In the genomic region with DNA sequence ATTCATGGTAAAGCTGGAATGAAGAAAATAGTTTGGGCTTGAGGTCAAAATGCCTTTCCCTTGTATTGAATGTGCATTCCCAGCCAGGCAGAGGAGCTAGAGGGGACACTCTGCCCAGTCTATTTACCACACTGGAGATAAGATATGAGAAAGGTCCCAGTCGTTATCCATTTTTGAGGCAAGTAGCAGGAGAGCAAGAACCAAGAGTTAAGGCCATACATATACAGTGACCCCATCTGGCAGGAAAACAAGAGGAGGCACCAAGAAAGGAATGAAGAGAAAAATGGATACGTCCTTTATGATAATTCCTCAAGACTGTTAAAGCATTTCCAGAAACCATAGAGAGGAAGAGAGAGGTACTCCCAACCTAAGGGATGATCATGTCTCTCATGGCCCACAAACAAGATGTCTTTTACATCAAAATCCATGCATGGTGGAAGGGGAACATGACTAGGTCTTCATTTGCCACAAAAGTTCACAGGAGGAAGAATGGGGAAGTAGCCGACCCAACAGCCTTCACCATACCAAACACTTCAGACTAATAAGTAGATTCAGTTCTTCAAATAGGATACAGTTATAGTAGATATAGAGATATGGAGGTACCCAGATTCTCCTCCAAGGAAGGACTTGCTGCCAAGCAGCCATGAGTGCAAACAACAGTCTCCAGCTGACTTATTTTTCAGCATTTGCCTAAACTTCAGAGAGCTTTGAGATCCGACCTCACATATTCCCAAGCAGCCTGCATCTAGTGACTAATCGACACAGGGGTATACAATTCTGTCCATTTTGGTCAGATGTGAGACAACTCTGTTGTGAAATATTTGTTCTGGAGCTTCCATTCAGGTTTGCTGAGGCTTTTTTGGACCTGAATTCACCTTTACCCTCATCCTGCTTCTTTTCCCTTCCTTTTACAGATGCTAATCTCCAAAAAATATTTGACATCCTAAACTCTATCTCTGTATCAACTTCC, we compare ENCODE assay signal across 1 cellular context.
TF ChIP-seq lines count a peak whose summit lies in the region.

No MANE protein-coding gene starts in this region.

TF ChIP-seq in K562, 482 proteins besides CTCF, POLR2A, EP300 and RAD21 (continued from another document and continues in another):
- peak; percentile 64 for TF ChIP-seq ZBTB17 (CRISPR knock-in tag; IDR thresholded peaks at IDR 0.05)
- TF ChIP-seq HMGN3 (IDR thresholded peaks at IDR 0.05; ENCODE audit: borderline replicate concordance, extremely low read depth, insufficient read length, low read depth, low read length) = no peak
- TF ChIP-seq CC2D1A (IDR thresholded peaks at IDR 0.05) = peak; percentile 19; the same call in 1 of the 2 replicates
- TF ChIP-seq ZNF668 (CRISPR knock-in tag; IDR thresholded peaks at IDR 0.05) = peak; percentile 59; the same call in 1 of the 2 replicates
- TF ChIP-seq, protein P1, sequence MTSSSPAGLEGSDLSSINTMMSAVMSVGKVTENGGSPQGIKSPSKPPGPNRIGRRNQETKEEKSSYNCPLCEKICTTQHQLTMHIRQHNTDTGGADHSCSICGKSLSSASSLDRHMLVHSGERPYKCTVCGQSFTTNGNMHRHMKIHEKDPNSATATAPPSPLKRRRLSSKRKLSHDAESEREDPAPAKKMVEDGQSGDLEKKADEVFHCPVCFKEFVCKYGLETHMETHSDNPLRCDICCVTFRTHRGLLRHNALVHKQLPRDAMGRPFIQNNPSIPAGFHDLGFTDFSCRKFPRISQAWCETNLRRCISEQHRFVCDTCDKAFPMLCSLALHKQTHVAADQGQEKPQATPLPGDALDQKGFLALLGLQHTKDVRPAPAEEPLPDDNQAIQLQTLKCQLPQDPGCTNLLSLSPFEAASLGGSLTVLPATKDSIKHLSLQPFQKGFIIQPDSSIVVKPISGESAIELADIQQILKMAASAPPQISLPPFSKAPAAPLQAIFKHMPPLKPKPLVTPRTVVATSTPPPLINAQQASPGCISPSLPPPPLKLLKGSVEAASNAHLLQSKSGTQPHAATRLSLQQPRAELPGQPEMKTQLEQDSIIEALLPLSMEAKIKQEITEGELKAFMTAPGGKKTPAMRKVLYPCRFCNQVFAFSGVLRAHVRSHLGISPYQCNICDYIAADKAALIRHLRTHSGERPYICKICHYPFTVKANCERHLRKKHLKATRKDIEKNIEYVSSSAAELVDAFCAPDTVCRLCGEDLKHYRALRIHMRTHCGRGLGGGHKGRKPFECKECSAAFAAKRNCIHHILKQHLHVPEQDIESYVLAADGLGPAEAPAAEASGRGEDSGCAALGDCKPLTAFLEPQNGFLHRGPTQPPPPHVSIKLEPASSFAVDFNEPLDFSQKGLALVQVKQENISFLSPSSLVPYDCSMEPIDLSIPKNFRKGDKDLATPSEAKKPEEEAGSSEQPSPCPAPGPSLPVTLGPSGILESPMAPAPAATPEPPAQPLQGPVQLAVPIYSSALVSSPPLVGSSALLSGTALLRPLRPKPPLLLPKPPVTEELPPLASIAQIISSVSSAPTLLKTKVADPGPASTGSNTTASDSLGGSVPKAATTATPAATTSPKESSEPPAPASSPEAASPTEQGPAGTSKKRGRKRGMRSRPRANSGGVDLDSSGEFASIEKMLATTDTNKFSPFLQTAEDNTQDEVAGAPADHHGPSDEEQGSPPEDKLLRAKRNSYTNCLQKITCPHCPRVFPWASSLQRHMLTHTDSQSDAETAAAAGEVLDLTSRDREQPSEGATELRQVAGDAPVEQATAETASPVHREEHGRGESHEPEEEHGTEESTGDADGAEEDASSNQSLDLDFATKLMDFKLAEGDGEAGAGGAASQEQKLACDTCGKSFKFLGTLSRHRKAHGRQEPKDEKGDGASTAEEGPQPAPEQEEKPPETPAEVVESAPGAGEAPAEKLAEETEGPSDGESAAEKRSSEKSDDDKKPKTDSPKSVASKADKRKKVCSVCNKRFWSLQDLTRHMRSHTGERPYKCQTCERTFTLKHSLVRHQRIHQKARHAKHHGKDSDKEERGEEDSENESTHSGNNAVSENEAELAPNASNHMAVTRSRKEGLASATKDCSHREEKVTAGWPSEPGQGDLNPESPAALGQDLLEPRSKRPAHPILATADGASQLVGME (CRISPR knock-in tag; IDR thresholded peaks at IDR 0.05) = peak; percentile 83; the same call in 1 of the 2 replicates
- no peak for TF ChIP-seq FOXK2 (conservative IDR thresholded peaks at IDR 0.05 in 1 of 2, IDR thresholded peaks at IDR 0.05 in 1 of 2; ENCODE audit: low read depth in 2 of 2)
- TF ChIP-seq DPF2 (IDR thresholded peaks at IDR 0.05) = 0 out of 2 replicates have a peak, but pooled peaks have one; percentile 38
- TF ChIP-seq, protein P2, sequence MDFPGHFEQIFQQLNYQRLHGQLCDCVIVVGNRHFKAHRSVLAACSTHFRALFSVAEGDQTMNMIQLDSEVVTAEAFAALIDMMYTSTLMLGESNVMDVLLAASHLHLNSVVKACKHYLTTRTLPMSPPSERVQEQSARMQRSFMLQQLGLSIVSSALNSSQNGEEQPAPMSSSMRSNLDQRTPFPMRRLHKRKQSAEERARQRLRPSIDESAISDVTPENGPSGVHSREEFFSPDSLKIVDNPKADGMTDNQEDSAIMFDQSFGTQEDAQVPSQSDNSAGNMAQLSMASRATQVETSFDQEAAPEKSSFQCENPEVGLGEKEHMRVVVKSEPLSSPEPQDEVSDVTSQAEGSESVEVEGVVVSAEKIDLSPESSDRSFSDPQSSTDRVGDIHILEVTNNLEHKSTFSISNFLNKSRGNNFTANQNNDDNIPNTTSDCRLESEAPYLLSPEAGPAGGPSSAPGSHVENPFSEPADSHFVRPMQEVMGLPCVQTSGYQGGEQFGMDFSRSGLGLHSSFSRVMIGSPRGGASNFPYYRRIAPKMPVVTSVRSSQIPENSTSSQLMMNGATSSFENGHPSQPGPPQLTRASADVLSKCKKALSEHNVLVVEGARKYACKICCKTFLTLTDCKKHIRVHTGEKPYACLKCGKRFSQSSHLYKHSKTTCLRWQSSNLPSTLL (IDR thresholded peaks at IDR 0.05) = no peak
- no peak for TF ChIP-seq ZNF75A (CRISPR knock-in tag; IDR thresholded peaks at IDR 0.05)
- TF ChIP-seq SPI1 (IDR thresholded peaks at IDR 0.05; ENCODE audit: borderline replicate concordance, low read depth, low read length) = peak; percentile 23; the same call in 1 of the 2 replicates
- no peak for TF ChIP-seq ETV5 (CRISPR knock-in tag; IDR thresholded peaks at IDR 0.05; ENCODE audit: low read depth)
- TF ChIP-seq HDAC1 (IDR thresholded peaks at IDR 0.05) = 0 out of 4 replicates have a peak, but pooled peaks of 1 of the 2 experiments have one; percentile 35
- peak; percentile 32; the same call in 1 of the 2 replicates for TF ChIP-seq CTBP1 (IDR thresholded peaks at IDR 0.05; ENCODE audit: borderline replicate concordance)
- 0 out of 2 replicates have a peak, but pooled peaks have one; percentile 16 for TF ChIP-seq NBN (IDR thresholded peaks at IDR 0.05; ENCODE audit: low read depth)
- TF ChIP-seq, protein P3, sequence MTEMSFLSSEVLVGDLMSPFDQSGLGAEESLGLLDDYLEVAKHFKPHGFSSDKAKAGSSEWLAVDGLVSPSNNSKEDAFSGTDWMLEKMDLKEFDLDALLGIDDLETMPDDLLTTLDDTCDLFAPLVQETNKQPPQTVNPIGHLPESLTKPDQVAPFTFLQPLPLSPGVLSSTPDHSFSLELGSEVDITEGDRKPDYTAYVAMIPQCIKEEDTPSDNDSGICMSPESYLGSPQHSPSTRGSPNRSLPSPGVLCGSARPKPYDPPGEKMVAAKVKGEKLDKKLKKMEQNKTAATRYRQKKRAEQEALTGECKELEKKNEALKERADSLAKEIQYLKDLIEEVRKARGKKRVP (CRISPR knock-in tag; IDR thresholded peaks at IDR 0.05) = 0 out of 2 replicates have a peak, but pooled peaks have one; percentile 57
- no peak for TF ChIP-seq RBM22 (IDR thresholded peaks at IDR 0.05; ENCODE audit: low read depth, low read length, poor library complexity, severe bottlenecking)
- TF ChIP-seq TCF7 (IDR thresholded peaks at IDR 0.05; ENCODE audit: borderline replicate concordance) = no peak
- TF ChIP-seq ZNF778 (CRISPR knock-in tag; IDR thresholded peaks at IDR 0.05) = no peak
- TF ChIP-seq, protein P4, sequence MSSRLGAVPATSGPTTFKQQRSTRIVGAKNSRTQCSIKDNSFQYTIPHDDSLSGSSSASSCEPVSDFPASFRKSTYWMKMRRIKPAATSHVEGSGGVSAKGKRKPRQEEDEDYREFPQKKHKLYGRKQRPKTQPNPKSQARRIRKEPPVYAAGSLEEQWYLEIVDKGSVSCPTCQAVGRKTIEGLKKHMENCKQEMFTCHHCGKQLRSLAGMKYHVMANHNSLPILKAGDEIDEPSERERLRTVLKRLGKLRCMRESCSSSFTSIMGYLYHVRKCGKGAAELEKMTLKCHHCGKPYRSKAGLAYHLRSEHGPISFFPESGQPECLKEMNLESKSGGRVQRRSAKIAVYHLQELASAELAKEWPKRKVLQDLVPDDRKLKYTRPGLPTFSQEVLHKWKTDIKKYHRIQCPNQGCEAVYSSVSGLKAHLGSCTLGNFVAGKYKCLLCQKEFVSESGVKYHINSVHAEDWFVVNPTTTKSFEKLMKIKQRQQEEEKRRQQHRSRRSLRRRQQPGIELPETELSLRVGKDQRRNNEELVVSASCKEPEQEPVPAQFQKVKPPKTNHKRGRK (tag; IDR thresholded peaks at IDR 0.05) = no peak
- no peak for TF ChIP-seq MCM3 (IDR thresholded peaks at IDR 0.05)
- TF ChIP-seq, protein P5, sequence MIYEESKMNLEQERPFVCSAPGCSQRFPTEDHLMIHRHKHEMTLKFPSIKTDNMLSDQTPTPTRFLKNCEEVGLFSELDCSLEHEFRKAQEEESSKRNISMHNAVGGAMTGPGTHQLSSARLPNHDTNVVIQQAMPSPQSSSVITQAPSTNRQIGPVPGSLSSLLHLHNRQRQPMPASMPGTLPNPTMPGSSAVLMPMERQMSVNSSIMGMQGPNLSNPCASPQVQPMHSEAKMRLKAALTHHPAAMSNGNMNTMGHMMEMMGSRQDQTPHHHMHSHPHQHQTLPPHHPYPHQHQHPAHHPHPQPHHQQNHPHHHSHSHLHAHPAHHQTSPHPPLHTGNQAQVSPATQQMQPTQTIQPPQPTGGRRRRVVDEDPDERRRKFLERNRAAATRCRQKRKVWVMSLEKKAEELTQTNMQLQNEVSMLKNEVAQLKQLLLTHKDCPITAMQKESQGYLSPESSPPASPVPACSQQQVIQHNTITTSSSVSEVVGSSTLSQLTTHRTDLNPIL (CRISPR knock-in tag; IDR thresholded peaks at IDR 0.05) = no peak
- no peak for TF ChIP-seq ZFP30 (CRISPR knock-in tag; IDR thresholded peaks at IDR 0.05; ENCODE audit: borderline replicate concordance)
- TF ChIP-seq HNRNPLL (IDR thresholded peaks at IDR 0.05; ENCODE audit: low read depth, low read length, poor library complexity, severe bottlenecking) = no peak
- no peak for TF ChIP-seq RB1 (IDR thresholded peaks at IDR 0.05; ENCODE audit: low read depth)
- TF ChIP-seq, protein P6, sequence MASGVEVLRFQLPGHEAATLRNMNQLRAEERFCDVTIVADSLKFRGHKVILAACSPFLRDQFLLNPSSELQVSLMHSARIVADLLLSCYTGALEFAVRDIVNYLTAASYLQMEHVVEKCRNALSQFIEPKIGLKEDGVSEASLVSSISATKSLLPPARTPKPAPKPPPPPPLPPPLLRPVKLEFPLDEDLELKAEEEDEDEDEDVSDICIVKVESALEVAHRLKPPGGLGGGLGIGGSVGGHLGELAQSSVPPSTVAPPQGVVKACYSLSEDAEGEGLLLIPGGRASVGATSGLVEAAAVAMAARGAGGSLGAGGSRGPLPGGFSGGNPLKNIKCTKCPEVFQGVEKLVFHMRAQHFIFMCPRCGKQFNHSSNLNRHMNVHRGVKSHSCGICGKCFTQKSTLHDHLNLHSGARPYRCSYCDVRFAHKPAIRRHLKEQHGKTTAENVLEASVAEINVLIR (CRISPR knock-in tag; IDR thresholded peaks at IDR 0.05) = 0 out of 2 replicates have a peak, but pooled peaks have one; percentile 10
- 0 out of 2 replicates have a peak, but pooled peaks have one; percentile 78 for TF ChIP-seq ELF4 (CRISPR knock-in tag; IDR thresholded peaks at IDR 0.05)
- TF ChIP-seq ZNF174 (CRISPR knock-in tag; IDR thresholded peaks at IDR 0.05) = no peak; the same call in 1 of the 2 replicates
- no peak for TF ChIP-seq POLR2AphosphoS2 (IDR thresholded peaks at IDR 0.05; ENCODE audit: low read length)
- TF ChIP-seq, protein P7, sequence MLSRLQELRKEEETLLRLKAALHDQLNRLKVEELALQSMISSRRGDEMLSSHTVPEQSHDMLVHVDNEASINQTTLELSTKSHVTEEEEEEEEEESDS (CRISPR knock-in tag; IDR thresholded peaks at IDR 0.05) = no peak
- 0 out of 2 replicates have a peak, but pooled peaks have one; percentile 13 for TF ChIP-seq ZNF23 (CRISPR knock-in tag; IDR thresholded peaks at IDR 0.05)
